ENCODE assay signal across 14 cellular contexts in genomic region chr11:30155428-30155827, GRCh38.
DNase-seq lines count a peak whose midpoint lies in the region; FAIRE-seq and TF ChIP-seq lines count a peak whose summit lies in the region.
"Had no signal": no experiment of that assay in that cellular context is flagged by ENCODE, and none has a peak within 500 bp of the region (broad histone marks: within the 10 kb centered on the region; RNA-seq: fewer than 3 reads in every experiment).

No MANE protein-coding gene starts in this region.

- H3K4me3 ChIP-seq in adipocyte (ENCODE audit: low read length) (peak overlapping the region; percentile 5), fibroblast of pulmonary artery (replicated peaks; ENCODE audit: low read depth, low read length) (no peak overlapping the region), skeletal muscle cell (ENCODE audit: low read depth, low read length) (no peak overlapping the region), ascending aorta (no peak overlapping the region)

- H3K27me3 ChIP-seq in adipocyte (replicated peaks; ENCODE audit: control insufficient read depth, insufficient read depth, low read length) = no peaks in the 10 kb centered on the region
- no peaks in the 10 kb centered on the region for H3K27me3 ChIP-seq in ascending aorta
- H3K27me3 ChIP-seq: BE2C had no signal

- intact Hi-C loops in ascending aorta (cut with DNase I) = no loop called here

- no peak overlapping the region for H3K9ac ChIP-seq in adipocyte (ENCODE audit: low read length)

- TF ChIP-seq POLR2A in H54 (IDR thresholded peaks at IDR 0.05; ENCODE audit: low read depth, low read length) = no peak
- no peak for TF ChIP-seq POLR2A in erythroblast (IDR thresholded peaks at IDR 0.05; ENCODE audit: low read length)

- no peaks in the 10 kb centered on the region for H3K9me3 ChIP-seq in adipocyte (ENCODE audit: control insufficient read depth, low read length)
- no peaks in the 10 kb centered on the region for H3K9me3 ChIP-seq in ascending aorta
- H3K9me3 ChIP-seq: BE2C had no signal

- H3K36me3 ChIP-seq in adipocyte (ENCODE audit: control insufficient read depth, insufficient read depth, low read length, severe bottlenecking) = no peaks in the 10 kb centered on the region
- no peaks in the 10 kb centered on the region for H3K36me3 ChIP-seq in ascending aorta
- H3K36me3 ChIP-seq: BE2C had no signal

- H3K27ac ChIP-seq in ascending aorta = no peak overlapping the region
- H3K27ac ChIP-seq: C4-2B had no signal

- TF ChIP-seq CTCF in fibroblast of pulmonary artery (IDR thresholded peaks at IDR 0.05; ENCODE audit: low read length, missing control alignments) (no peak), ascending aorta (IDR thresholded peaks at IDR 0.05) (no peak)

- no peak for FAIRE-seq in H54 (lab: Jason Lieb, UNC)

- H3K4me1 ChIP-seq in adipocyte (ENCODE audit: control insufficient read depth, insufficient read depth, low read length) (peaks cover 32% of the 10 kb centered on the region), ascending aorta (no peaks in the 10 kb centered on the region)
- H3K4me1 ChIP-seq: BE2C had no signal

- DNase-seq in AG08395 (ENCODE audit: low spot score) (peak; percentile 29), adipocyte (ENCODE audit: low read depth) (no peak), fibroblast of pulmonary artery (ENCODE audit: low read depth) (peak; percentile 18), skeletal muscle cell (ENCODE audit: low read depth) (peak; percentile 29), H54 (ENCODE audit: insufficient read length, low spot score) (no peak), DMS79 treated with DMSO at 0.1 percent for 48 hours (lab: John Stamatoyannopoulos, UW) (no peak), ascending aorta (ENCODE audit: low spot score in 2 of 2) (no peak), erythroblast (lab: John Stamatoyannopoulos, UW) (no peak)
- DNase-seq: ACHN; BE2C; CD4-positive, alpha-beta memory T cell; GF-D8; H7 had no signal

Comparison
In these comparisons a context has a peak if more than half of its experiments do, and no peak if none do; other contexts are left out.
1. DNase-seq: peak in AG08395 (single experiment), fibroblast of pulmonary artery (single experiment) and skeletal muscle cell (single experiment); none in adipocyte (single experiment), H54 (single experiment), DMS79 treated with DMSO at 0.1 percent for 48 hours (single experiment), ascending aorta (0 of 2) and erythroblast (0 of 2).